In the genomic region with DNA sequence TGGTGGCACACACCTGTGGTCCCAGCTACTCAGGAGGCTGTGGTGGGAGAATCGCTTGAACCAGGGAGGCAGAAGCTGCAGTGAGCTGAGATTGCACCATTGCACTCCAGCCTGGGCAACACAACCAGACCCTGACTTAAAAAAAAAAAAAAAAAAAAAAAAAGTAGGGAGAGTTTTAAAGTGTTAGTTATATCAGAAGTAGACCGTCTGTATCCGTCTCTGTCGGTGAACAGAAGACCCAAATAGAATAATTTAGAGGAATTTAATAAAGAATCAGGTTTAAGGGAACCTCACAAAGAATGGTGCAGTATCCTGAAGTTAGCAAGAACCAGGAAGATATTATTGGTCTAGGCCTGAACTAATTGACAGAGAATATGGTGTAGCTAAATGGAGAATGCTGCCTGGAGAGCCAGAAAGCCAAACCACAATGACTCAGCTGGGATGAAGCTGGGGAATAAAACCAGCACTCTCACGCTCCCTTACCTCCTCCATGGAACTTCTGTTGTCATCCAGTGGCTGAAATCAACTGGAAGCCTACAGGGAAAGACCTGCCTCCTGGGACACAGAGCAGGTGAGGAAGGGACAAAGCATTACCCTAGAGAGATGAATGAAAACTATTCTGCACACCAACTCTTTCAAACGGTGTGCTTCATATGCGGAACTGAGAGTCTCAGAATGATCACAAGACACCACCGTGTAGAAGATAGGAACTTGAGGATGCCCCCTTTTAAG, we compare ENCODE assay signal across 1 cellular context.
TF ChIP-seq lines count a peak whose summit lies in the region.

No MANE protein-coding gene starts in this region.

TF ChIP-seq in HepG2, 621 proteins besides CTCF, POLR2A, EP300 and RAD21:
- no peak for TF ChIP-seq THYN1 (CRISPR knock-in tag; IDR thresholded peaks at IDR 0.05; ENCODE audit: borderline replicate concordance, low read depth)
- peak; percentile 81; the same call in 1 of the 2 replicates for TF ChIP-seq NFE2 (CRISPR knock-in tag; IDR thresholded peaks at IDR 0.05)
- peak; percentile 22; the same call in 1 of the 2 replicates for TF ChIP-seq NFE2L2 (IDR thresholded peaks at IDR 0.05; ENCODE audit: low read length)
